20 cellular contexts compared by ENCODE assay signal in the genomic region with DNA sequence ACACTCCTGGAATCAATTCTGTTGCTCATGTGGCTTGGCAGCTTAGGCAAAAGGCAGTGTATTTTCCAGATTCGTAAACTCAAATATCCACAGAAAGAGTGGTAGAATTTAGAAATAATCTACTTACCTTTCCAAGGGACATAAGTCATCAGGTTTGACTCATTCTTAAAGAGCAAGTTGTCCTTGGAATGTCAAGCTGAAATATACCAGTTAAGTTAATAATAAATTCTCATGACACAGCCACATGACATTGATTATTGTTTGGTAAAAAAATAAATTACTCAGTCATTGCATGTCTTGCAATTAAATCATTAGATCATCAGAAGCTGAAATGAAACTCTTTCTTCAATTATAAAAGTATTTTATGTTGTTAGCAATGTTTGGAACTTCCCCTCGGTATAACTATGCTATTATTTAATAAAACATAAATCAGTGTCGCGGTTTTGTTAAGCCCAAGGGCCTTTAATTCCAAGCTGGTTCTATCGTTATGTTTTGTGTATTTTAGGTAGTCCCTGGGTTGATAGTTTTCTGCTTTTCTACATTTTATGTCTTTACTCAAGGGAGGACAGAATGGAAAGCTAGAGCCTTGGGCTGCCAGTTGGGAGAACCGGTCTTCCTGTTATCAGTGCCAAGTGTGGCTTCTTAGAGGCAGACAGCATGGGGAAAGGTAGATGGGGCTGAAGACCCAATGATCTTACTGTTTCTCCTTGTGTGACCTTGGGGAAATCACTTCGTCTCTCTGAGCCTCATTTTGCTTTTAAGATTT.
DNase-seq lines count a peak whose midpoint lies in the region; ATAC-seq, FAIRE-seq and TF ChIP-seq lines count a peak whose summit lies in the region.
"Had no signal": no experiment of that assay in that cellular context is flagged by ENCODE, and none has a peak within 500 bp of the region (broad histone marks: within the 10 kb centered on the region; RNA-seq: fewer than 3 reads in every experiment).

No MANE protein-coding gene starts in this region.

- no peaks in the 10 kb centered on the region for H3K9me3 Mint-ChIP-seq in brain
- no peaks in the 10 kb centered on the region for H3K9me3 Mint-ChIP-seq in stimulated activated effector memory CD8-positive, alpha-beta T cell treated with anti-CD3 and anti-CD28 coated beads, Interleukin-12 subunit alpha, Interleukin-12 subunit beta, amount 100 ng/mL, for 72 hours
- H3K9me3 Mint-ChIP-seq: CD4-positive, alpha-beta memory T cell had no signal

- peaks cover 36% of the 10 kb centered on the region for H3K4me1 Mint-ChIP-seq in brain
- no peaks in the 10 kb centered on the region for H3K4me1 Mint-ChIP-seq in stimulated activated effector memory CD8-positive, alpha-beta T cell treated with anti-CD3 and anti-CD28 coated beads, Interleukin-12 subunit alpha, Interleukin-12 subunit beta, amount 100 ng/mL, for 72 hours
- H3K4me1 Mint-ChIP-seq: B cell; CD4-positive, alpha-beta memory T cell had no signal

- no TSS peak for BruUV-seq in PC-3 (replicated peaks; lab: Mats Ljungman, UMichigan)

- POLR2A ChIA-PET in PC-3 (lab: Charles Lee; ENCODE audit: unreplicated experiment) = no interaction called here

- CTCF ChIA-PET in PC-3 (lab: Charles Lee) = no interaction called here

- H3K4me2 ChIP-seq in PC-3 (ENCODE audit: low read length) = no peak overlapping the region
- no peak overlapping the region for H3K4me2 ChIP-seq in keratinocyte (ENCODE audit: control insufficient read depth, extremely low read depth, insufficient read depth, low read depth, low read length)
- H3K4me2 ChIP-seq in parathyroid adenoma (ENCODE audit: low read length) = no peak overlapping the region

- no peaks in the 10 kb centered on the region for H3K36me3 ChIP-seq in PC-3 (ENCODE audit: low read depth, low read length)
- no peaks in the 10 kb centered on the region for H3K36me3 ChIP-seq in keratinocyte (ENCODE audit: control insufficient read depth in 2 of 2, extremely low read depth in 1 of 2, insufficient read depth in 2 of 2, low read length in 2 of 2)
- H3K36me3 ChIP-seq in parathyroid adenoma (ENCODE audit: control insufficient read depth, insufficient read depth, low read length) = no peaks in the 10 kb centered on the region

- no peak overlapping the region for H3K9ac ChIP-seq in PC-3 (ENCODE audit: low read length)
- no peak overlapping the region for H3K9ac ChIP-seq in keratinocyte (ENCODE audit: control insufficient read depth, extremely low read depth, insufficient read depth, low read length)
- no peak overlapping the region for H3K9ac ChIP-seq in parathyroid adenoma

- H3K4me3 Mint-ChIP-seq in brain = no peak overlapping the region
- H3K4me3 Mint-ChIP-seq in stimulated activated effector memory CD8-positive, alpha-beta T cell treated with anti-CD3 and anti-CD28 coated beads, Interleukin-12 subunit alpha, Interleukin-12 subunit beta, amount 100 ng/mL, for 72 hours = no peak overlapping the region
- H3K4me3 Mint-ChIP-seq: B cell; CD4-positive, alpha-beta memory T cell had no signal

- no peaks in the 10 kb centered on the region for H3K27me3 Mint-ChIP-seq in brain

- dilution Hi-C loops in keratinocyte (cut with MboI; ENCODE audit: extremely low pct_ligation_motif_present, low sequenced_read_pairs) = no loop called here

- no peak overlapping the region for H2AFZ ChIP-seq in PC-3 (ENCODE audit: low read length)
- H2AFZ ChIP-seq in keratinocyte (ENCODE audit: control insufficient read depth, low read length) = no peak overlapping the region
- peak overlapping the region; percentile 67 for H2AFZ ChIP-seq in parathyroid adenoma

- no peaks in the 10 kb centered on the region for H3K9me3 ChIP-seq in PC-3 (ENCODE audit: low read length)
- H3K9me3 ChIP-seq in keratinocyte (ENCODE audit: control insufficient read depth, low read depth, low read length) = no peaks in the 10 kb centered on the region
- no peaks in the 10 kb centered on the region for H3K9me3 ChIP-seq in parathyroid adenoma (ENCODE audit: control insufficient read depth, low read length)

- H3K27ac ChIP-seq in PC-3 (ENCODE audit: low read length) (no peak overlapping the region), keratinocyte (ENCODE audit: control insufficient read depth, insufficient read depth, low read length) (no peak overlapping the region), parathyroid adenoma (no peak overlapping the region)

- H3K79me2 ChIP-seq in PC-3 (ENCODE audit: low read length) = no peaks in the 10 kb centered on the region
- no peaks in the 10 kb centered on the region for H3K79me2 ChIP-seq in keratinocyte (ENCODE audit: control insufficient read depth, insufficient read depth, low read length)
- H3K79me2 ChIP-seq in parathyroid adenoma = no peaks in the 10 kb centered on the region

- peak overlapping the region in 3 of 5 experiments; percentile 17 to 32 (median 28) for H3K27ac Mint-ChIP-seq in brain
- H3K27ac Mint-ChIP-seq in stimulated activated effector memory CD8-positive, alpha-beta T cell treated with anti-CD3 and anti-CD28 coated beads, Interleukin-12 subunit alpha, Interleukin-12 subunit beta, amount 100 ng/mL, for 72 hours = no peak overlapping the region
- H3K27ac Mint-ChIP-seq: B cell; CD4-positive, alpha-beta memory T cell had no signal

- peaks cover 15% of the 10 kb centered on the region for H3K4me1 ChIP-seq in PC-3 (ENCODE audit: insufficient read depth, low read length)
- H3K4me1 ChIP-seq in keratinocyte (ENCODE audit: control insufficient read depth, extremely low read depth, insufficient read depth, low read length) = peaks cover 3% of the 10 kb centered on the region
- peaks cover 30% of the 10 kb centered on the region for H3K4me1 ChIP-seq in parathyroid adenoma

- intact Hi-C loops in PC-3 (cut with micrococcal nuclease) = no loop called here

- H3K4me3 ChIP-seq in PC-3 (ENCODE audit: low read length) (no peak overlapping the region), keratinocyte (ENCODE audit: control insufficient read depth in 2 of 3, extremely low read depth in 1 of 3, insufficient read depth in 2 of 3, low read depth in 1 of 3, low read length in 3 of 3) (no peak overlapping the region), parathyroid adenoma (ENCODE audit: low read depth, low read length) (no peak overlapping the region)

- H3K27me3 ChIP-seq in PC-3 (ENCODE audit: low read length) (peaks cover 28% of the 10 kb centered on the region), keratinocyte (ENCODE audit: control insufficient read depth, extremely low read depth, insufficient read depth, low read length) (peaks cover 30% of the 10 kb centered on the region), parathyroid adenoma (ENCODE audit: control insufficient read depth, insufficient read depth, low read length) (no peaks in the 10 kb centered on the region)

- H3K9me1 ChIP-seq in keratinocyte (ENCODE audit: control insufficient read depth, extremely low read depth, insufficient read depth, low read length) = no peaks in the 10 kb centered on the region

- DNase-seq in PC-3 (peak; percentile 23), keratinocyte (ENCODE audit: low read depth, low spot score) (no peak), middle frontal gyrus (ENCODE audit: extremely low spot score, low spot score) (no peak), NCI-H2171 (lab: John Stamatoyannopoulos, UW) (no peak)
- no peak for DNase-seq in stimulated activated effector memory CD8-positive, alpha-beta T cell treated with anti-CD3 and anti-CD28 coated beads, Interleukin-12 subunit alpha, Interleukin-12 subunit beta, amount 100 ng/mL, for 72 hours (ENCODE audit: low spot score in 2 of 2)
- DNase-seq: C1 segment of cervical spinal cord; CD4-positive, alpha-beta memory T cell; COR-L47; DMS153; DMS79 treated with DMSO at 0.1 percent for 48 hours; EL; GDM1; IMR-90 had no signal

- ATAC-seq in PC-3 (no peak), HG02981 (IDR thresholded peaks at IDR 0.05; ENCODE audit: unreplicated experiment) (no peak)
- ATAC-seq in stimulated activated effector memory CD8-positive, alpha-beta T cell treated with anti-CD3 and anti-CD28 coated beads, Interleukin-12 subunit alpha, Interleukin-12 subunit beta, amount 100 ng/mL, for 72 hours = no peak
- ATAC-seq: HCT116 had no signal

- peak; percentile 23 for FAIRE-seq in keratinocyte (lab: Jason Lieb, UNC)
- FAIRE-seq: D721Med, H54 had no signal

- H3K36me3 Mint-ChIP-seq in brain = no peaks in the 10 kb centered on the region
- no peaks in the 10 kb centered on the region for H3K36me3 Mint-ChIP-seq in stimulated activated effector memory CD8-positive, alpha-beta T cell treated with anti-CD3 and anti-CD28 coated beads, Interleukin-12 subunit alpha, Interleukin-12 subunit beta, amount 100 ng/mL, for 72 hours
- H3K36me3 Mint-ChIP-seq: CD4-positive, alpha-beta memory T cell had no signal

- H3K9me2 ChIP-seq in PC-3 (replicated peaks; ENCODE audit: low read length) = no peaks in the 10 kb centered on the region

- TF ChIP-seq CTCF in PC-3 (conservative IDR thresholded peaks at IDR 0.05; ENCODE audit: low read depth, low read length) = no peak
- no peak for TF ChIP-seq CTCF in brain (conservative IDR thresholded peaks at IDR 0.05)
- TF ChIP-seq CTCF in keratinocyte (optimal IDR thresholded peaks at IDR 0.05 in 1 of 3, IDR thresholded peaks at IDR 0.05 in 1 of 3, conservative IDR thresholded peaks at IDR 0.05 in 1 of 3; ENCODE audit: extremely low read depth in 1 of 3, insufficient read depth in 2 of 3, low read length in 3 of 3) = no peak
- TF ChIP-seq CTCF in parathyroid adenoma (IDR thresholded peaks at IDR 0.05) = no peak

- H3F3A ChIP-seq in PC-3 (ENCODE audit: low read length, unreplicated experiment) = no peaks in the 10 kb centered on the region

- H4K20me1 ChIP-seq in PC-3 (ENCODE audit: low read length) (no peaks in the 10 kb centered on the region), keratinocyte (ENCODE audit: control insufficient read depth, extremely low read depth, insufficient read depth, low read length) (no peaks in the 10 kb centered on the region)
